8 cellular contexts compared by ENCODE assay signal in the genomic region with DNA sequence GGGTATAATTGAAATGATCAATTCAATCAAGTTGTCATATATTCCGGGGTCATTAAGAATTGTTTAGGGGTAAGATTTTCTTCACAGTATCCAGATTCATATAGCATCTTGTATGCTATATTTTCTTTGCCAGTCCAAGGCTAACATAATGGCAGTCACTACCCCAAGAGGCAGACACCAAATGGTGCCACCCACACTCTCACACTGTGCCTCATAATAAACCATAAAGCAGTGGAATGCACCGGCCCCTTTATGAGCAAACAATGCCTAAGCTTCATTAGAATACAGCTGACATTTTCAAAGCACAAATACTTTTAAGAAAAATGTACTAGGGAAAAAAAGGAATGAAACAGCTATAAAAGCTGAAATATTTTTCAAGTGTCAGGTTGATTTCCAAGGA.
DNase-seq lines count a peak whose midpoint lies in the region; ATAC-seq, FAIRE-seq and TF ChIP-seq lines count a peak whose summit lies in the region.

No MANE protein-coding gene starts in this region.

- H3K27me3 ChIP-seq in RWPE2 (ENCODE audit: insufficient read depth, poor library complexity, severe bottlenecking) (no peaks in the 10 kb centered on the region), mucosa of stomach (ENCODE audit: control insufficient read depth, insufficient read depth, low read length) (no peaks in the 10 kb centered on the region), uterus (no peaks in the 10 kb centered on the region)

- peak; percentile 74 for ATAC-seq in GM18502 (IDR thresholded peaks at IDR 0.05; ENCODE audit: poor library complexity, unreplicated experiment)
- peak; percentile 64 for ATAC-seq in HG03442 (IDR thresholded peaks at IDR 0.05; ENCODE audit: unreplicated experiment)
- peak; percentile 96 for ATAC-seq in RWPE2 (ENCODE audit: low read depth)

- intact Hi-C loops in uterus (cut with DNase I; ENCODE audit: low total_unique reads) = no loop called here

- no peak for FAIRE-seq in urothelium cell line (lab: Jason Lieb, UNC)

- TF ChIP-seq CTCF in RWPE2 (IDR thresholded peaks at IDR 0.05; ENCODE audit: poor library complexity, severe bottlenecking) (no peak), uterus (IDR thresholded peaks at IDR 0.05) (no peak)

- H3K36me3 ChIP-seq in RWPE2 (ENCODE audit: low read depth) (no peaks in the 10 kb centered on the region), mucosa of stomach (ENCODE audit: control insufficient read depth, insufficient read depth, low read length) (no peaks in the 10 kb centered on the region), uterus (no peaks in the 10 kb centered on the region)

- H3K4me3 ChIP-seq in RWPE2 (ENCODE audit: severe bottlenecking) = peak overlapping the region; percentile 25
- H3K4me3 ChIP-seq in mucosa of stomach (ENCODE audit: low read length) = peak overlapping the region; percentile 41
- peak overlapping the region; percentile 19 to 35 for H3K4me3 ChIP-seq in uterus

- TF ChIP-seq POLR2A in uterus (IDR thresholded peaks at IDR 0.05) = no peak

- H3K4me1 ChIP-seq in RWPE2 (ENCODE audit: insufficient read depth, poor library complexity, severe bottlenecking) (peaks cover 17% of the 10 kb centered on the region), mucosa of stomach (ENCODE audit: control insufficient read depth, insufficient read depth, low read length) (no peaks in the 10 kb centered on the region), uterus (peaks cover 0 to 6% of the 10 kb centered on the region in 2 donors)

- H3K9me3 ChIP-seq in RWPE2 (ENCODE audit: severe bottlenecking) (no peaks in the 10 kb centered on the region), mucosa of stomach (ENCODE audit: control insufficient read depth, low read length) (no peaks in the 10 kb centered on the region), uterus (no peaks in the 10 kb centered on the region)

- peak overlapping the region; percentile 26 for H3K27ac ChIP-seq in RWPE2 (ENCODE audit: poor library complexity, severe bottlenecking)
- peak overlapping the region; percentile 31 to 55 for H3K27ac ChIP-seq in uterus

- peak overlapping the region; percentile 53 for H3K9ac ChIP-seq in mucosa of stomach (ENCODE audit: low read length)

- DNase-seq in AML-193 (lab: John Stamatoyannopoulos, UW) (peak; percentile 57 to 71), RWPE2 (ENCODE audit: low spot score) (no peak), dermis blood vessel endothelial cell (peak; percentile 52), uterus (no peak), urothelium cell line (ENCODE audit: low spot score) (no peak)

Comparison
In these comparisons a context has a peak if more than half of its experiments do, and no peak if none do; other contexts are left out.
1. DNase-seq: peak in AML-193 (2 of 2) and dermis blood vessel endothelial cell (single experiment); none in RWPE2 (single experiment), uterus (0 of 2) and urothelium cell line (single experiment).
2. Peak in every context shown above with its lines, with median percentiles within 50 percentile points of each other: ATAC-seq and H3K4me3 ChIP-seq.